Comparison of ENCODE assay signal across 9 cellular contexts in the genomic region with DNA sequence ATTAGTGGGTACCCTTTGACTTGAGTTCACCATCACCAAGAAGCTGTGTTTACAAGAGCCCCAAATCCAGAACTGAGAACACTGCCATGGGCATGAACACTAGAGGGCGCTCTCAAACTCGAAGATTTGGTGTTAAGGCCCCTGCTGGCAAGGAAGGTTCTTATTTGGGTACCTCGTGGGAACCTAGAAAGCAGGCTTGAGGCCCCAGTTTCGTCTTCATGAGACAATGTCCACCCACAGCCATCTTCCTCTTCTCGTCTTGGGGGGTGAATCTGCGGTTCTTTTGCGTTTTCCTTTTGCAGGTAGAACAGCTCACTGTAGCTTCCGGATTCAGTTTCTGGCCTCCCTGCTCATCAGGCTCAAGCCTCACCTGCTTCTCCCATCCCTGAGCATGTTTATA.
DNase-seq lines count a peak whose midpoint lies in the region; ATAC-seq and TF ChIP-seq lines count a peak whose summit lies in the region.
"Had no signal": no experiment of that assay in that cellular context is flagged by ENCODE, and none has a peak within 500 bp of the region (broad histone marks: within the 10 kb centered on the region; RNA-seq: fewer than 3 reads in every experiment).

No MANE protein-coding gene starts in this region.

- no peaks in the 10 kb centered on the region for H3K9me3 Mint-ChIP-seq in WTC11
- H3K9me3 Mint-ChIP-seq: T-helper 1 cell treated with Interleukin-12 subunit alpha and Interleukin-12 subunit beta and Interleukin-4 antibody, amounts not matched to agents 30 μg/mL and 1 μg/mL, for 36 hours had no signal

- H3K27me3 Mint-ChIP-seq in WTC11 (ENCODE audit: low read depth), result no peaks in the 10 kb centered on the region

- peak; percentile 32 to 64 for DNase-seq in AML-193 (lab: John Stamatoyannopoulos, UW)
- DNase-seq in NAMALWA (ENCODE audit: low spot score), result peak; percentile 83
- peak; percentile 77 for DNase-seq in WTC11 (ENCODE audit: low spot score)
- peak; percentile 71 for DNase-seq in foreskin melanocyte
- peak; percentile 35 for DNase-seq in putamen (ENCODE audit: low spot score)
- DNase-seq in mesenteric fat pad (ENCODE audit: low spot score), result no peak

- TF ChIP-seq CTCF in WTC11 (IDR thresholded peaks at IDR 0.05), result peak; percentile 76

- peaks cover 22% of the 10 kb centered on the region for H3K4me1 Mint-ChIP-seq in WTC11

- CTCF ChIA-PET in WTC11 (lab: Charles Lee), result interaction anchor here (0.5 to 1.3 kb wide), 15 partner anchors 15 to 1824 kb away, joined by 3 to 7 read pairs (median 3); no protein-coding TSS in a partner anchor

- POLR2A ChIA-PET in WTC11 (lab: Charles Lee), result no interaction called here

- H3K4me3 Mint-ChIP-seq in WTC11, result no peak overlapping the region
- H3K4me3 Mint-ChIP-seq: T-helper 1 cell treated with Interleukin-12 subunit alpha and Interleukin-12 subunit beta and Interleukin-4 antibody, amounts not matched to agents 30 μg/mL and 1 μg/mL, for 36 hours had no signal

- no peaks in the 10 kb centered on the region for H3K36me3 Mint-ChIP-seq in WTC11

- peak overlapping the region; percentile 36; the same call in 1 of the 2 replicates for H3K27ac Mint-ChIP-seq in WTC11
- H3K27ac Mint-ChIP-seq: T-helper 1 cell treated with Interleukin-12 subunit alpha and Interleukin-12 subunit beta and Interleukin-4 antibody, amounts not matched to agents 30 μg/mL and 1 μg/mL, for 36 hours had no signal

- ATAC-seq in GM18499 (IDR thresholded peaks at IDR 0.05; ENCODE audit: insufficient read depth, unreplicated experiment) (peak; percentile 40), HG02763 (IDR thresholded peaks at IDR 0.05; ENCODE audit: unreplicated experiment) (peak; percentile 68), WTC11 (peak; percentile 89)

TF ChIP-seq in WTC11, 78 proteins besides CTCF, POLR2A, EP300 and RAD21:
- no peak for TF ChIP-seq RORB (CRISPR knock-in tag; IDR thresholded peaks at IDR 0.05)
- TF ChIP-seq JAZF1 (CRISPR knock-in tag; IDR thresholded peaks at IDR 0.05), result no peak
- TF ChIP-seq, protein P1, sequence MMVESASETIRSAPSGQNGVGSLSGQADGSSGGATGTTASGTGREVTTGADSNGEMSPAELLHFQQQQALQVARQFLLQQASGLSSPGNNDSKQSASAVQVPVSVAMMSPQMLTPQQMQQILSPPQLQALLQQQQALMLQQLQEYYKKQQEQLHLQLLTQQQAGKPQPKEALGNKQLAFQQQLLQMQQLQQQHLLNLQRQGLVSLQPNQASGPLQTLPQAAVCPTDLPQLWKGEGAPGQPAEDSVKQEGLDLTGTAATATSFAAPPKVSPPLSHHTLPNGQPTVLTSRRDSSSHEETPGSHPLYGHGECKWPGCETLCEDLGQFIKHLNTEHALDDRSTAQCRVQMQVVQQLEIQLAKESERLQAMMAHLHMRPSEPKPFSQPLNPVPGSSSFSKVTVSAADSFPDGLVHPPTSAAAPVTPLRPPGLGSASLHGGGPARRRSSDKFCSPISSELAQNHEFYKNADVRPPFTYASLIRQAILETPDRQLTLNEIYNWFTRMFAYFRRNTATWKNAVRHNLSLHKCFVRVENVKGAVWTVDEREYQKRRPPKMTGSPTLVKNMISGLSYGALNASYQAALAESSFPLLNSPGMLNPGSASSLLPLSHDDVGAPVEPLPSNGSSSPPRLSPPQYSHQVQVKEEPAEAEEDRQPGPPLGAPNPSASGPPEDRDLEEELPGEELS (CRISPR knock-in tag; IDR thresholded peaks at IDR 0.05), result no peak
- TF ChIP-seq, protein P2, sequence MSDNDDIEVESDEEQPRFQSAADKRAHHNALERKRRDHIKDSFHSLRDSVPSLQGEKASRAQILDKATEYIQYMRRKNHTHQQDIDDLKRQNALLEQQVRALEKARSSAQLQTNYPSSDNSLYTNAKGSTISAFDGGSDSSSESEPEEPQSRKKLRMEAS (CRISPR knock-in tag; IDR thresholded peaks at IDR 0.05), result peak; percentile 44; the same call in 1 of the 2 replicates
- TF ChIP-seq ETV6 (CRISPR knock-in tag; IDR thresholded peaks at IDR 0.05), result 0 out of 2 replicates have a peak, but pooled peaks have one; percentile 36
- TF ChIP-seq NR2C2 (CRISPR knock-in tag; IDR thresholded peaks at IDR 0.05), result no peak
- TF ChIP-seq, protein P3, sequence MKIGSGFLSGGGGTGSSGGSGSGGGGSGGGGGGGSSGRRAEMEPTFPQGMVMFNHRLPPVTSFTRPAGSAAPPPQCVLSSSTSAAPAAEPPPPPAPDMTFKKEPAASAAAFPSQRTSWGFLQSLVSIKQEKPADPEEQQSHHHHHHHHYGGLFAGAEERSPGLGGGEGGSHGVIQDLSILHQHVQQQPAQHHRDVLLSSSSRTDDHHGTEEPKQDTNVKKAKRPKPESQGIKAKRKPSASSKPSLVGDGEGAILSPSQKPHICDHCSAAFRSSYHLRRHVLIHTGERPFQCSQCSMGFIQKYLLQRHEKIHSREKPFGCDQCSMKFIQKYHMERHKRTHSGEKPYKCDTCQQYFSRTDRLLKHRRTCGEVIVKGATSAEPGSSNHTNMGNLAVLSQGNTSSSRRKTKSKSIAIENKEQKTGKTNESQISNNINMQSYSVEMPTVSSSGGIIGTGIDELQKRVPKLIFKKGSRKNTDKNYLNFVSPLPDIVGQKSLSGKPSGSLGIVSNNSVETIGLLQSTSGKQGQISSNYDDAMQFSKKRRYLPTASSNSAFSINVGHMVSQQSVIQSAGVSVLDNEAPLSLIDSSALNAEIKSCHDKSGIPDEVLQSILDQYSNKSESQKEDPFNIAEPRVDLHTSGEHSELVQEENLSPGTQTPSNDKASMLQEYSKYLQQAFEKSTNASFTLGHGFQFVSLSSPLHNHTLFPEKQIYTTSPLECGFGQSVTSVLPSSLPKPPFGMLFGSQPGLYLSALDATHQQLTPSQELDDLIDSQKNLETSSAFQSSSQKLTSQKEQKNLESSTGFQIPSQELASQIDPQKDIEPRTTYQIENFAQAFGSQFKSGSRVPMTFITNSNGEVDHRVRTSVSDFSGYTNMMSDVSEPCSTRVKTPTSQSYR (CRISPR knock-in tag; IDR thresholded peaks at IDR 0.05), result no peak
